ENCODE assay signal across 43 cellular contexts in genomic region chr2:11717623-11718022, GRCh38. TPM values are rescaled to one million over a fixed set of nuclear protein-coding genes. Genes with fewer than 3 reads are reported as not detected.
"Had no signal": no experiment of that assay in that cellular context is flagged by ENCODE, and none has a peak within 500 bp of the region (broad histone marks: within the 10 kb centered on the region; RNA-seq: fewer than 3 reads in every experiment).

No MANE protein-coding gene starts in this region.

- H3K9me3 Mint-ChIP-seq: activated CD4-positive, alpha-beta memory T cell treated with anti-CD3 and anti-CD28 coated beads for 36 hours; activated CD4-positive, alpha-beta T cell treated with anti-CD3 and anti-CD28 coated beads, Interleukin-2, amount 10 ng/mL, durations not matched to agents 24 days and 14 days; activated naive CD4-positive, alpha-beta T cell treated with anti-CD3 and anti-CD28 coated beads for 36 hours; activated naive CD4-positive, alpha-beta T cell treated with anti-CD3 and anti-CD28 coated beads, Interleukin-2, amount 50 U/mL, for 24 hours; activated naive CD8-positive, alpha-beta T cell treated with anti-CD3 and anti-CD28 coated beads for 36 hours; activated naive CD8-positive, alpha-beta T cell treated with anti-CD3 and anti-CD28 coated beads, Interleukin-2, amount 50 U/mL, for 24 hours; activated T-helper 1 cell treated with anti-CD3 and anti-CD28 coated beads, Interleukin-12 subunit alpha, Interleukin-12 subunit beta, Interleukin-2, Interleukin-4 antibody, amounts not matched to agents 30 ng/mL and 10 ng/mL and 1 ng/mL, durations not matched to agents 14 hours and 24 hours and 36 hours; activated T-helper 2 cell treated with anti-CD3 and anti-CD28 coated beads, Interferon-gamma antibody, Interleukin-2, Interleukin-4, amounts not matched to agents 10 μg/mL and 5 μg/mL and 100 μg/mL, durations not matched to agents 14 hours and 24 hours and 36 hours; T-helper 2 cell treated with Interferon-gamma antibody and Interleukin-4, amounts not matched to agents 5 μg/mL and 100 μg/mL, for 36 hours had no signal

- H3K9me3 ChIP-seq: adrenal gland, body of pancreas, esophagus squamous epithelium, gastroesophageal sphincter had no signal

- H3K27me3 ChIP-seq: adrenal gland, body of pancreas, gastroesophageal sphincter had no signal

- H3K4me3 Mint-ChIP-seq: activated CD4-positive, alpha-beta memory T cell treated with anti-CD3 and anti-CD28 coated beads for 36 hours; activated CD4-positive, alpha-beta T cell treated with anti-CD3 and anti-CD28 coated beads for 36 hours; activated CD4-positive, alpha-beta T cell treated with anti-CD3 and anti-CD28 coated beads, Interleukin-2, amount 10 ng/mL, durations not matched to agents 24 days and 14 days; activated CD8-positive, alpha-beta memory T cell treated with anti-CD3 and anti-CD28 coated beads, Interleukin-2, amount 10 ng/mL, durations not matched to agents 7 days and 5 days; activated CD8-positive, alpha-beta T cell treated with anti-CD3 and anti-CD28 coated beads, Interleukin-2, amount 10 ng/mL, durations not matched to agents 7 days and 5 days; activated naive CD4-positive, alpha-beta T cell treated with anti-CD3 and anti-CD28 coated beads for 36 hours; activated naive CD4-positive, alpha-beta T cell treated with anti-CD3 and anti-CD28 coated beads, Interleukin-2, amount 50 U/mL, for 24 hours; activated naive CD8-positive, alpha-beta T cell treated with anti-CD3 and anti-CD28 coated beads for 36 hours; activated naive CD8-positive, alpha-beta T cell treated with anti-CD3 and anti-CD28 coated beads, Interleukin-2, amount 50 U/mL, for 24 hours; activated T-helper 1 cell treated with anti-CD3 and anti-CD28 coated beads, Interleukin-12 subunit alpha, Interleukin-12 subunit beta, Interleukin-2, Interleukin-4 antibody, amounts not matched to agents 30 ng/mL and 10 ng/mL and 1 ng/mL, durations not matched to agents 14 hours and 24 hours and 36 hours; T-helper 17 cell; T-helper 2 cell treated with Interferon-gamma antibody and Interleukin-4, amounts not matched to agents 5 μg/mL and 100 μg/mL, for 36 hours had no signal

- H3K36me3 Mint-ChIP-seq: activated CD4-positive, alpha-beta memory T cell treated with anti-CD3 and anti-CD28 coated beads for 36 hours; activated CD8-positive, alpha-beta memory T cell treated with anti-CD3 and anti-CD28 coated beads, Interleukin-2, amount 10 ng/mL, durations not matched to agents 7 days and 5 days; activated naive CD4-positive, alpha-beta T cell treated with anti-CD3 and anti-CD28 coated beads, Interleukin-2, amount 50 U/mL, for 24 hours; activated naive CD8-positive, alpha-beta T cell treated with anti-CD3 and anti-CD28 coated beads for 36 hours had no signal

- FAIRE-seq: colon, endometrium, endothelial cell of umbilical vein had no signal

- H3K4me3 ChIP-seq: adrenal gland, body of pancreas, esophagus squamous epithelium, gastroesophageal sphincter had no signal

- H3K27ac Mint-ChIP-seq: activated CD4-positive, alpha-beta memory T cell treated with anti-CD3 and anti-CD28 coated beads for 36 hours; activated CD4-positive, alpha-beta T cell treated with anti-CD3 and anti-CD28 coated beads for 36 hours; activated CD4-positive, alpha-beta T cell treated with anti-CD3 and anti-CD28 coated beads, Interleukin-2, amount 10 ng/mL, durations not matched to agents 24 days and 14 days; activated CD8-positive, alpha-beta memory T cell treated with anti-CD3 and anti-CD28 coated beads, Interleukin-2, amount 10 ng/mL, durations not matched to agents 7 days and 5 days; activated CD8-positive, alpha-beta T cell treated with anti-CD3 and anti-CD28 coated beads, Interleukin-2, amount 10 ng/mL, durations not matched to agents 7 days and 5 days; activated naive CD4-positive, alpha-beta T cell treated with anti-CD3 and anti-CD28 coated beads for 36 hours; activated naive CD4-positive, alpha-beta T cell treated with anti-CD3 and anti-CD28 coated beads, Interleukin-2, amount 50 U/mL, for 24 hours; activated naive CD8-positive, alpha-beta T cell treated with anti-CD3 and anti-CD28 coated beads for 36 hours; activated naive CD8-positive, alpha-beta T cell treated with anti-CD3 and anti-CD28 coated beads, Interleukin-2, amount 50 U/mL, for 24 hours; activated T-helper 1 cell treated with anti-CD3 and anti-CD28 coated beads, Interleukin-12 subunit alpha, Interleukin-12 subunit beta, Interleukin-2, Interleukin-4 antibody, amounts not matched to agents 30 ng/mL and 10 ng/mL and 1 ng/mL, durations not matched to agents 14 hours and 24 hours and 36 hours; activated T-helper 2 cell treated with anti-CD3 and anti-CD28 coated beads, Interferon-gamma antibody, Interleukin-2, Interleukin-4, amounts not matched to agents 10 μg/mL and 5 μg/mL and 100 μg/mL, durations not matched to agents 14 hours and 24 hours and 36 hours; T-helper 17 cell; T-helper 2 cell treated with Interferon-gamma antibody and Interleukin-4, amounts not matched to agents 5 μg/mL and 100 μg/mL, for 36 hours had no signal

- H3K36me3 ChIP-seq: adrenal gland, esophagus squamous epithelium, gastroesophageal sphincter, WERI-Rb-1 had no signal

- DNase-seq: activated CD4-positive, alpha-beta memory T cell treated with anti-CD3 and anti-CD28 coated beads for 36 hours; activated CD4-positive, alpha-beta T cell treated with anti-CD3 and anti-CD28 coated beads for 36 hours; activated CD4-positive, alpha-beta T cell treated with anti-CD3 and anti-CD28 coated beads, Interleukin-2, amount 10 ng/mL, durations not matched to agents 24 days and 14 days; activated CD4-positive, CD25-positive, alpha-beta regulatory T cell; activated CD4-positive, CD25-positive, alpha-beta regulatory T cell treated with anti-CD3 and anti-CD28 coated beads, Interleukin-2, amount 50 U/mL, for 72 hours; activated CD8-positive, alpha-beta memory T cell treated with anti-CD3 and anti-CD28 coated beads, Interleukin-2, amount 10 ng/mL, durations not matched to agents 7 days and 5 days; activated CD8-positive, alpha-beta memory T cell treated with anti-CD3 and anti-CD28 coated beads, Interleukin-2, amount 50 U/mL, for 4 hours; activated CD8-positive, alpha-beta T cell treated with anti-CD3 and anti-CD28 coated beads, Interleukin-2, amount 10 ng/mL, durations not matched to agents 7 days and 5 days; activated effector memory CD4-positive, alpha-beta T cell treated with anti-CD3 and anti-CD28 coated beads, Interleukin-2, amount 50 U/mL, for 16 hours; activated naive CD4-positive, alpha-beta T cell treated with anti-CD3 and anti-CD28 coated beads for 36 hours; activated naive CD8-positive, alpha-beta T cell treated with anti-CD3 and anti-CD28 coated beads for 36 hours; activated naive CD8-positive, alpha-beta T cell treated with anti-CD3 and anti-CD28 coated beads, Interleukin-2, amount 50 U/mL, for 24 hours; activated T-cell treated with anti-CD3 and anti-CD28 coated beads, Interleukin-2, amount 50 U/mL, for 1 hour; activated T-cell treated with anti-CD3 and anti-CD28 coated beads, Interleukin-2, amount 50 U/mL, for 48 hours; amygdala; aorta; body of pancreas; caudate nucleus; cortex of kidney; effector CD8-positive, alpha-beta T cell; esophagus squamous epithelium; foreskin melanocyte; T-helper 1 cell; T-helper 17 cell; T1000; WERI-Rb-1 had no signal

- H3K27ac ChIP-seq: body of pancreas, epithelial cell of prostate, WERI-Rb-1 had no signal

- ATAC-seq: activated CD4-positive, alpha-beta T cell treated with anti-CD3 and anti-CD28 coated beads for 36 hours; activated CD8-positive, alpha-beta memory T cell treated with anti-CD3 and anti-CD28 coated beads, Interleukin-2, amount 10 ng/mL, durations not matched to agents 7 days and 5 days; activated CD8-positive, alpha-beta T cell treated with anti-CD3 and anti-CD28 coated beads, Interleukin-2, amount 10 ng/mL, durations not matched to agents 7 days and 5 days; activated naive CD8-positive, alpha-beta T cell treated with anti-CD3 and anti-CD28 coated beads, Interleukin-2, amount 50 U/mL, for 24 hours; gastroesophageal sphincter; T-helper 17 cell had no signal

RNA-seq across cellular contexts. Expression of gene NTSR2, which starts 47.6 kb away (rescaled TPM):
- total RNA-seq: activated CD4-positive, alpha-beta memory T cell treated with anti-CD3 and anti-CD28 coated beads for 36 hours; activated CD4-positive, alpha-beta T cell treated with anti-CD3 and anti-CD28 coated beads for 36 hours; activated CD4-positive, alpha-beta T cell treated with anti-CD3 and anti-CD28 coated beads, Interleukin-2, amount 10 ng/mL, durations not matched to agents 24 days and 14 days; activated CD8-positive, alpha-beta memory T cell treated with anti-CD3 and anti-CD28 coated beads for 36 hours; activated CD8-positive, alpha-beta memory T cell treated with anti-CD3 and anti-CD28 coated beads, Interleukin-2, amount 10 ng/mL, durations not matched to agents 7 days and 5 days; activated CD8-positive, alpha-beta T cell treated with anti-CD3 and anti-CD28 coated beads, Interleukin-2, amount 10 ng/mL, durations not matched to agents 7 days and 5 days; activated naive CD4-positive, alpha-beta T cell treated with anti-CD3 and anti-CD28 coated beads for 36 hours; activated naive CD8-positive, alpha-beta T cell treated with anti-CD3 and anti-CD28 coated beads for 36 hours; activated T-helper 1 cell treated with anti-CD3 and anti-CD28 coated beads, Interleukin-12 subunit alpha, Interleukin-12 subunit beta, Interleukin-2, Interleukin-4 antibody, amounts not matched to agents 30 ng/mL and 10 ng/mL and 1 ng/mL, durations not matched to agents 14 hours and 24 hours and 36 hours; activated T-helper 2 cell treated with anti-CD3 and anti-CD28 coated beads, Interferon-gamma antibody, Interleukin-2, Interleukin-4, amounts not matched to agents 10 μg/mL and 5 μg/mL and 100 μg/mL, durations not matched to agents 14 hours and 24 hours and 36 hours; aorta; body of pancreas; chondrocyte; dermis microvascular lymphatic vessel endothelial cell; endothelial cell of umbilical vein; esophagus squamous epithelium; fibroblast of lung; fibroblast of villous mesenchyme; gastroesophageal sphincter; glomerular endothelial cell; T-helper 17 cell had no signal
- polyA plus RNA-seq: aorta, endothelial cell of umbilical vein, esophagus, fibroblast of lung had no signal
